ENCODE assay signal across 20 cellular contexts in the genomic region with DNA sequence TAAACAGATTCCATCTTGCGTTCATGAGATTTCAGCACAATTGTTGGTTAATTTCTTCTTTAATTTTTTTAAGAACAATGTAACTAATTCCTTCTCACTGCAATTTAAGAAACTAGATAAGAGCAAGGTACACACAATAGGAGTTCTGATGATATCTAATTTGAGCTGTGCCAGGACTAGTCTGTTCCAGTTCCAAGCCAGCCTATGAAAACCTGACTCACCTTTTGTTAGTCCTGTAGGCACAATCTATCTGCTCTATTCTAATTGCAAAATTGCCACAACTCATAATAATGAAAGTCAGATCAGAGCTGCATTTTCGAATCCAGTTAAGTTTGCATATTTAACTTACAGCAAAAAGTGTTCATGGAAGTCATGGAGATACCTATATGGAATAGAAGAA.
DNase-seq lines count a peak whose midpoint lies in the region; ATAC-seq and TF ChIP-seq lines count a peak whose summit lies in the region.
"Had no signal": no experiment of that assay in that cellular context is flagged by ENCODE, and none has a peak within 500 bp of the region (broad histone marks: within the 10 kb centered on the region; RNA-seq: fewer than 3 reads in every experiment).

No MANE protein-coding gene starts in this region.

- H3K9me3 ChIP-seq in SK-N-SH = no peaks in the 10 kb centered on the region
- H3K9me3 ChIP-seq in RWPE2 (ENCODE audit: severe bottlenecking) = no peaks in the 10 kb centered on the region
- H3K9me3 ChIP-seq: SJSA1 had no signal

- H3K4me2 ChIP-seq in SK-N-SH = no peak overlapping the region

- no peak for TF ChIP-seq RAD21 in SK-N-SH (IDR thresholded peaks at IDR 0.05; ENCODE audit: low read length)

- H3K4me1 ChIP-seq in SK-N-SH (ENCODE audit: control insufficient read depth in 1 of 2, insufficient read depth in 2 of 2, low read depth in 1 of 2, low read length in 1 of 2) (peaks cover 0 to 12% of the 10 kb centered on the region in 2 experiments; a peak in 2 of 4 replicates), RWPE2 (ENCODE audit: insufficient read depth, poor library complexity, severe bottlenecking) (no peaks in the 10 kb centered on the region), foreskin keratinocyte (peaks cover 32% of the 10 kb centered on the region)
- H3K4me1 ChIP-seq: SJSA1 had no signal

- ATAC-seq in SK-N-SH treated with all-trans-retinoic acid at 6 μM for 48 hours = no peak
- ATAC-seq in RWPE2 (ENCODE audit: low read depth) = peak; percentile 57; the same call in 1 of the 3 replicates
- ATAC-seq in foreskin keratinocyte = peak; percentile 85
- ATAC-seq: Right ventricle myocardium inferior had no signal

- H3K79me2 ChIP-seq in SK-N-SH (ENCODE audit: insufficient read depth) = no peaks in the 10 kb centered on the region

- H3K4me3 ChIP-seq in SK-N-SH (ENCODE audit: low read depth in 2 of 2, low read length in 1 of 2) (no peak overlapping the region), RWPE2 (ENCODE audit: severe bottlenecking) (no peak overlapping the region)
- H3K4me3 ChIP-seq: SJSA1 had no signal

- CTCF ChIA-PET in SK-N-SH (lab: Yijun Ruan, JAX) = no interaction called here

- DNase-seq in SK-N-SH = no peak
- no peak for DNase-seq in RWPE2 (ENCODE audit: low spot score)
- DNase-seq in foreskin keratinocyte = peak in 1 of 2 donors; percentile 51
- DNase-seq in renal cortical epithelial cell (ENCODE audit: low read depth) = peak; percentile 9
- no peak for DNase-seq in T-helper 2 cell
- no peak for DNase-seq in activated naive CD4-positive, alpha-beta T cell (lab: John Stamatoyannopoulos, UW)
- DNase-seq in DMS79 (lab: John Stamatoyannopoulos, UW) = no peak
- DNase-seq: 8988T; GDM1; Kasumi-1; NCI-H1092 treated with DMSO at 0.1 percent for 48 hours; NCI-H1436 treated with DMSO at 0.1 percent for 48 hours; NCI-H1930; NCI-H226; NCI-H524; NCI-H774; NK-92 treated with Interleukin-12 subunit alpha and Interleukin-12 subunit beta, amount 100 ng/mL, for 24 hours had no signal

- no peaks in the 10 kb centered on the region for H4K20me1 ChIP-seq in SK-N-SH (ENCODE audit: insufficient read depth)

- no peak overlapping the region for H3K9ac ChIP-seq in SK-N-SH

- H3K9me2 ChIP-seq in SK-N-SH = no peaks in the 10 kb centered on the region

- no peaks in the 10 kb centered on the region for H3K27me3 ChIP-seq in SK-N-SH (ENCODE audit: insufficient read depth)
- no peaks in the 10 kb centered on the region for H3K27me3 ChIP-seq in RWPE2 (ENCODE audit: insufficient read depth, poor library complexity, severe bottlenecking)
- H3K27me3 ChIP-seq in foreskin keratinocyte = no peaks in the 10 kb centered on the region
- H3K27me3 ChIP-seq: SJSA1 had no signal

- TF ChIP-seq EP300 in SK-N-SH (IDR thresholded peaks at IDR 0.05; ENCODE audit: borderline replicate concordance in 1 of 2, low read depth in 1 of 2, low read length in 1 of 2) = no peak

- TF ChIP-seq CTCF in SK-N-SH (IDR thresholded peaks at IDR 0.05) (no peak), RWPE2 (IDR thresholded peaks at IDR 0.05; ENCODE audit: poor library complexity, severe bottlenecking) (no peak), foreskin keratinocyte (conservative IDR thresholded peaks at IDR 0.05) (no peak)

- peak overlapping the region; percentile 67; the same call in 1 of the 2 replicates for H2AFZ ChIP-seq in SK-N-SH (ENCODE audit: low read depth)

- peaks cover 10% of the 10 kb centered on the region for H3F3A ChIP-seq in SK-N-SH (replicated peaks; ENCODE audit: insufficient read depth)

- 68% methylated on average over 2 of the region's 2 CpGs for WGBS in SK-N-SH (ENCODE audit: low lambda C conversion rate)

- H3K27ac ChIP-seq in SK-N-SH (ENCODE audit: low read depth in 2 of 2, low read length in 1 of 2) (no peak overlapping the region), RWPE2 (ENCODE audit: poor library complexity, severe bottlenecking) (no peak overlapping the region), foreskin keratinocyte (no peak overlapping the region)
- H3K27ac ChIP-seq: SJSA1 had no signal

- H3K36me3 ChIP-seq in SK-N-SH (replicated peaks in 1 of 2; ENCODE audit: control insufficient read depth in 1 of 2, insufficient read depth in 2 of 2, low read length in 1 of 2) (no peaks in the 10 kb centered on the region), RWPE2 (ENCODE audit: low read depth) (no peaks in the 10 kb centered on the region)
- H3K36me3 ChIP-seq: SJSA1 had no signal

- POLR2A ChIA-PET in SK-N-SH (lab: Yijun Ruan, JAX) = interaction anchor here (0.5 kb wide), 1 partner anchor 223 kb away, joined by 3 read pairs; no protein-coding TSS in a partner anchor

TF ChIP-seq in SK-N-SH, 30 proteins besides CTCF, POLR2A, EP300 and RAD21 (continues in another document):
- TF ChIP-seq USF2 (IDR thresholded peaks at IDR 0.05; ENCODE audit: borderline replicate concordance, low read depth, low read length) (no peak), RCOR1 (IDR thresholded peaks at IDR 0.05; ENCODE audit: low read length) (no peak), TAF1 (IDR thresholded peaks at IDR 0.05; ENCODE audit: borderline replicate concordance, low read depth, low read length) (no peak), GABPA (IDR thresholded peaks at IDR 0.05; ENCODE audit: low read depth) (no peak), CHD2 (IDR thresholded peaks at IDR 0.05; ENCODE audit: low read length, partially characterized antibody) (no peak), TEAD4 (IDR thresholded peaks at IDR 0.05; ENCODE audit: borderline replicate concordance, insufficient read depth) (no peak), RXRA (IDR thresholded peaks at IDR 0.05; ENCODE audit: borderline replicate concordance, low read depth) (no peak), ELF1 (IDR thresholded peaks at IDR 0.05) (no peak), SMC3 (IDR thresholded peaks at IDR 0.05; ENCODE audit: low read depth, low read length) (no peak), TCF12 (IDR thresholded peaks at IDR 0.05) (no peak), FOSL2 (IDR thresholded peaks at IDR 0.05; ENCODE audit: borderline replicate concordance, low read depth) (no peak), EZH2phosphoT487 (IDR thresholded peaks at IDR 0.05; ENCODE audit: borderline replicate concordance, low read depth) (no peak)
- TF ChIP-seq, protein P1, sequence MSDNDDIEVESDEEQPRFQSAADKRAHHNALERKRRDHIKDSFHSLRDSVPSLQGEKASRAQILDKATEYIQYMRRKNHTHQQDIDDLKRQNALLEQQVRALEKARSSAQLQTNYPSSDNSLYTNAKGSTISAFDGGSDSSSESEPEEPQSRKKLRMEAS (IDR thresholded peaks at IDR 0.05; ENCODE audit: low read depth) = no peak

TF ChIP-seq in SK-N-SH treated with all-trans-retinoic acid at 6 μM for 48 hours, 23 proteins besides CTCF, POLR2A, EP300 and RAD21 (continues in another document):
- TF ChIP-seq CSRNP3 (CRISPR knock-in tag; IDR thresholded peaks at IDR 0.05) (no peak), ESRRG (CRISPR knock-in tag; IDR thresholded peaks at IDR 0.05) (no peak), GLIS3 (CRISPR knock-in tag; IDR thresholded peaks at IDR 0.05) (no peak), ZFP30 (CRISPR knock-in tag; IDR thresholded peaks at IDR 0.05) (no peak), ARNTL (CRISPR knock-in tag; IDR thresholded peaks at IDR 0.05; ENCODE audit: borderline replicate concordance, low read depth) (no peak), ZNF70 (CRISPR knock-in tag; IDR thresholded peaks at IDR 0.05) (no peak), PATZ1 (CRISPR knock-in tag; IDR thresholded peaks at IDR 0.05; ENCODE audit: borderline replicate concordance) (no peak), OSR1 (CRISPR knock-in tag; IDR thresholded peaks at IDR 0.05) (no peak), CSDC2 (CRISPR knock-in tag; IDR thresholded peaks at IDR 0.05) (no peak), ZNF8 (CRISPR knock-in tag; IDR thresholded peaks at IDR 0.05) (no peak), ZNF565 (CRISPR knock-in tag; conservative IDR thresholded peaks at IDR 0.05; ENCODE audit: low read depth) (no peak)
